Comparison of ENCODE assay signal across 16 cellular contexts in the genomic region with DNA sequence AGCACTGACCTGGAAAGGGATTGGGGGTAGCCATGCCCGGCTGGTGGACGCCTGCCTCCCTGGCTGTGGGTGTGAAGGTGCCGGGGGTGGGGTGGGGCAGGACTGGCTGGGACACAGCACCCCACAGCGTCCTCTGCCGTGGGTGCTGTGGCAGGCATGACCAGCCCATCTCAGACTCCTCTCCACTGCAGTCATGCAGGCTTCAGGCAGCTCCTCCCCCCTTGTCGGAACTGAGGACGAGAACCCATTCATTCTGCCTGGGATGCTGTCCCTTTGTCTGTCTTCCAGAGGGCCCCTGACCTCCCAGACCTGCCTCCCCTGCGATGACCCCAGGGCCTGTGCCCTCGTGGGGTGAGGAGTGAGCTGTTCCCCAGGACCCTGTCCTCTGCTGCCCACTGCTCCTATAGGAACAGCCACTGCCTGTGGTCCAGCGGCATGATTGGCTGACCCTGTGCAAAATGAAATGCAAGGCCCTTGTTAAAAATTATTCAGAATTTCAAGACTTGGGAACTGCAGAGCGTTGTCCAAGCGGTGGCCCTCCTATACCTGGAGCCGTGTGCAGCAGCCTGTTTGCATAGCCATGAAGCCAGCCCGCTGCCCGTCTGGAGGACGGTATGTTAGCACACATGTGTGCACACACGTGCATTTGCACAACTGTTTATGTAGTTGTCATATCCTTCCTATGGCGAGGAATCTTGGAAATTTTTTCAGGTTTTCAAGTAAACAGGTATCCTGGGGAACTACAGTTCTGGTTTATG.
"Had no signal": no experiment of that assay in that cellular context is flagged by ENCODE, and none has a peak within 500 bp of the region (broad histone marks: within the 10 kb centered on the region; RNA-seq: fewer than 3 reads in every experiment).

No MANE protein-coding gene starts in this region.

- H3K36me3 ChIP-seq: adrenal gland, cardiac muscle cell, colonic mucosa, SJCRH30 had no signal

- H3K9me3 ChIP-seq: adrenal gland, colonic mucosa, SJCRH30 had no signal

- FAIRE-seq: keratinocyte had no signal

- H3K4me3 ChIP-seq: adrenal gland, cardiac muscle cell, colonic mucosa, SJCRH30, skin epidermis had no signal

- DNase-seq: activated CD4-positive, alpha-beta T cell treated with anti-CD3 and anti-CD28 coated beads, Interleukin-2, amount 10 ng/mL, durations not matched to agents 7 days and 5 days; activated CD8-positive, alpha-beta memory T cell treated with anti-CD3 and anti-CD28 coated beads for 24 hours; activated naive CD4-positive, alpha-beta T cell treated with anti-CD3 and anti-CD28 coated beads, Interleukin-2, amount 10 ng/mL, durations not matched to agents 7 days and 5 days; adrenal gland; colonic mucosa; hippocampal formation; retina; SJCRH30; stimulated activated CD4-positive, alpha-beta T cell treated with anti-CD3 and anti-CD28 coated beads, Interleukin-4, amount 100 ng/mL, for 4 hours; stimulated activated CD8-positive, alpha-beta memory T cell treated with anti-CD3 and anti-CD28 coated beads, Interleukin-4, amount 100 ng/mL, for 48 hours; stimulated activated naive CD8-positive, alpha-beta T cell treated with anti-CD3 and anti-CD28 coated beads, Interleukin-15, Interleukin-2, amounts not matched to agents 100 U/mL and 50 U/mL, for 24 hours had no signal

- H2AFZ ChIP-seq: parathyroid adenoma had no signal

- H3K9ac ChIP-seq: parathyroid adenoma had no signal

- H3K27me3 ChIP-seq: adrenal gland, cardiac muscle cell, colonic mucosa had no signal

- H3K4me1 ChIP-seq: adrenal gland, colonic mucosa, parathyroid adenoma, SJCRH30 had no signal

- H3K79me2 ChIP-seq: parathyroid adenoma had no signal

- ATAC-seq: esophagus mucosa; stimulated activated naive CD8-positive, alpha-beta T cell treated with anti-CD3 and anti-CD28 coated beads, Interleukin-15, Interleukin-2, amounts not matched to agents 100 U/mL and 50 U/mL, for 24 hours had no signal

- H3K27ac ChIP-seq: adrenal gland, cardiac muscle cell, colonic mucosa, parathyroid adenoma, SJCRH30, skin epidermis had no signal
